Comparison of ENCODE assay signal across 1 cellular context in the genomic region with DNA sequence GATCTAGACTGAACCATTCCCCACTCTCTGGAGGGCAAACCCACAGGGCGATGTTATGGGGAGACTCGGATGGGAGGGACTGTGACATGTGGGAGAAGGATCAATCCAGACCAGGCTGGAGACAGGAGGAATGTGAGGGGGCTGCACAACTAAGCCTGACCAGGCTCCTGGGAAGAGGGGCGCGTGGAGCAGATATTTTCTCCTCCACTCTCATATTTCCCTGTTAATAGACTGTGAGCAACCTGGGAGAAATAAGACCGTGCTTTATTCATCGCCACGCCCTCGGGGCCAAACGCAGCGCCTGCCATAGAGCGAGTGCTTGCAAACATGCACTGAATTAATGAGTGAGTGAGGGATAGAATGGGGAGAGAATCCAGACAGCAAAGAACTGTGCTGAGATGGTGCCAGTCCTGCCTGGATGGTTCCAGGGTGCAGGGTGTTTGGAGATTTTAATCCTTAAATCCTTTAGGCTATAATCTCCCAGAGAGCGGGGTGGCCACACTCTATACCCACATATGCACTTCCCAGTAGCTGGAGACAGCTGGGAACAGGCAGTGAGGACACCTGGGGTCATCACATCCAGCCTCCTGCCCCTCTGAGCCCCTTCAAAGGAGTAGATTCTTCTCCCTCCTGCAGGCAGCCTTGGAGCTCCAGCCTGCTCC.
TF ChIP-seq lines count a peak whose summit lies in the region.

No MANE protein-coding gene starts in this region.

TF ChIP-seq in GM23338, 12 proteins besides CTCF, POLR2A, EP300 and RAD21 (continued from another document):
- TF ChIP-seq, protein P1, sequence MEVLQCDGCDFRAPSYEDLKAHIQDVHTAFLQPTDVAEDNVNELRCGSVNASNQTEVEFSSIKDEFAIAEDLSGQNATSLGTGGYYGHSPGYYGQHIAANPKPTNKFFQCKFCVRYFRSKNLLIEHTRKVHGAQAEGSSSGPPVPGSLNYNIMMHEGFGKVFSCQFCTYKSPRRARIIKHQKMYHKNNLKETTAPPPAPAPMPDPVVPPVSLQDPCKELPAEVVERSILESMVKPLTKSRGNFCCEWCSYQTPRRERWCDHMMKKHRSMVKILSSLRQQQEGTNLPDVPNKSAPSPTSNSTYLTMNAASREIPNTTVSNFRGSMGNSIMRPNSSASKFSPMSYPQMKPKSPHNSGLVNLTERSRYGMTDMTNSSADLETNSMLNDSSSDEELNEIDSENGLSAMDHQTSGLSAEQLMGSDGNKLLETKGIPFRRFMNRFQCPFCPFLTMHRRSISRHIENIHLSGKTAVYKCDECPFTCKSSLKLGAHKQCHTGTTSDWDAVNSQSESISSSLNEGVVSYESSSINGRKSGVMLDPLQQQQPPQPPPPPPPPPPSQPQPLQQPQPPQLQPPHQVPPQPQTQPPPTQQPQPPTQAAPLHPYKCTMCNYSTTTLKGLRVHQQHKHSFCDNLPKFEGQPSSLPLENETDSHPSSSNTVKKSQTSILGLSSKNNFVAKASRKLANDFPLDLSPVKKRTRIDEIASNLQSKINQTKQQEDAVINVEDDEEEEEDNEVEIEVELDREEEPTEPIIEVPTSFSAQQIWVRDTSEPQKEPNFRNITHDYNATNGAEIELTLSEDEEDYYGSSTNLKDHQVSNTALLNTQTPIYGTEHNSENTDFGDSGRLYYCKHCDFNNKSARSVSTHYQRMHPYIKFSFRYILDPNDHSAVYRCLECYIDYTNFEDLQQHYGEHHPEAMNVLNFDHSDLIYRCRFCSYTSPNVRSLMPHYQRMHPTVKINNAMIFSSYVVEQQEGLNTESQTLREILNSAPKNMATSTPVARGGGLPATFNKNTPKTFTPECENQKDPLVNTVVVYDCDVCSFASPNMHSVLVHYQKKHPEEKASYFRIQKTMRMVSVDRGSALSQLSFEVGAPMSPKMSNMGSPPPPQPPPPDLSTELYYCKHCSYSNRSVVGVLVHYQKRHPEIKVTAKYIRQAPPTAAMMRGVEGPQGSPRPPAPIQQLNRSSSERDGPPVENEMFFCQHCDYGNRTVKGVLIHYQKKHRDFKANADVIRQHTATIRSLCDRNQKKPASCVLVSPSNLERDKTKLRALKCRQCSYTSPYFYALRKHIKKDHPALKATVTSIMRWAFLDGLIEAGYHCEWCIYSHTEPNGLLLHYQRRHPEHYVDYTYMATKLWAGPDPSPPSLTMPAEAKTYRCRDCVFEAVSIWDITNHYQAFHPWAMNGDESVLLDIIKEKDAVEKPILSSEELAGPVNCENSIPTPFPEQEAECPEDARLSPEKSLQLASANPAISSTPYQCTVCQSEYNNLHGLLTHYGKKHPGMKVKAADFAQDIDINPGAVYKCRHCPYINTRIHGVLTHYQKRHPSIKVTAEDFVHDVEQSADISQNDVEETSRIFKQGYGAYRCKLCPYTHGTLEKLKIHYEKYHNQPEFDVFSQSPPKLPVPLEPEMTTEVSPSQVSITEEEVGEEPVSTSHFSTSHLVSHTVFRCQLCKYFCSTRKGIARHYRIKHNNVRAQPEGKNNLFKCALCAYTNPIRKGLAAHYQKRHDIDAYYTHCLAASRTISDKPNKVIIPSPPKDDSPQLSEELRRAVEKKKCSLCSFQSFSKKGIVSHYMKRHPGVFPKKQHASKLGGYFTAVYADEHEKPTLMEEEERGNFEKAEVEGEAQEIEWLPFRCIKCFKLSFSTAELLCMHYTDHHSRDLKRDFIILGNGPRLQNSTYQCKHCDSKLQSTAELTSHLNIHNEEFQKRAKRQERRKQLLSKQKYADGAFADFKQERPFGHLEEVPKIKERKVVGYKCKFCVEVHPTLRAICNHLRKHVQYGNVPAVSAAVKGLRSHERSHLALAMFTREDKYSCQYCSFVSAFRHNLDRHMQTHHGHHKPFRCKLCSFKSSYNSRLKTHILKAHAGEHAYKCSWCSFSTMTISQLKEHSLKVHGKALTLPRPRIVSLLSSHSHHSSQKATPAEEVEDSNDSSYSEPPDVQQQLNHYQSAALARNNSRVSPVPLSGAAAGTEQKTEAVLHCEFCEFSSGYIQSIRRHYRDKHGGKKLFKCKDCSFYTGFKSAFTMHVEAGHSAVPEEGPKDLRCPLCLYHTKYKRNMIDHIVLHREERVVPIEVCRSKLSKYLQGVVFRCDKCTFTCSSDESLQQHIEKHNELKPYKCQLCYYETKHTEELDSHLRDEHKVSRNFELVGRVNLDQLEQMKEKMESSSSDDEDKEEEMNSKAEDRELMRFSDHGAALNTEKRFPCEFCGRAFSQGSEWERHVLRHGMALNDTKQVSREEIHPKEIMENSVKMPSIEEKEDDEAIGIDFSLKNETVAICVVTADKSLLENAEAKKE (CRISPR knock-in tag; IDR thresholded peaks at IDR 0.05): no peak
- TF ChIP-seq ZNF114 (CRISPR knock-in tag; IDR thresholded peaks at IDR 0.05) (no peak), STAT1 (IDR thresholded peaks at IDR 0.05; ENCODE audit: unreplicated experiment) (no peak), NANOG (IDR thresholded peaks at IDR 0.05; ENCODE audit: borderline replicate concordance) (no peak)
- TF ChIP-seq, protein P2, sequence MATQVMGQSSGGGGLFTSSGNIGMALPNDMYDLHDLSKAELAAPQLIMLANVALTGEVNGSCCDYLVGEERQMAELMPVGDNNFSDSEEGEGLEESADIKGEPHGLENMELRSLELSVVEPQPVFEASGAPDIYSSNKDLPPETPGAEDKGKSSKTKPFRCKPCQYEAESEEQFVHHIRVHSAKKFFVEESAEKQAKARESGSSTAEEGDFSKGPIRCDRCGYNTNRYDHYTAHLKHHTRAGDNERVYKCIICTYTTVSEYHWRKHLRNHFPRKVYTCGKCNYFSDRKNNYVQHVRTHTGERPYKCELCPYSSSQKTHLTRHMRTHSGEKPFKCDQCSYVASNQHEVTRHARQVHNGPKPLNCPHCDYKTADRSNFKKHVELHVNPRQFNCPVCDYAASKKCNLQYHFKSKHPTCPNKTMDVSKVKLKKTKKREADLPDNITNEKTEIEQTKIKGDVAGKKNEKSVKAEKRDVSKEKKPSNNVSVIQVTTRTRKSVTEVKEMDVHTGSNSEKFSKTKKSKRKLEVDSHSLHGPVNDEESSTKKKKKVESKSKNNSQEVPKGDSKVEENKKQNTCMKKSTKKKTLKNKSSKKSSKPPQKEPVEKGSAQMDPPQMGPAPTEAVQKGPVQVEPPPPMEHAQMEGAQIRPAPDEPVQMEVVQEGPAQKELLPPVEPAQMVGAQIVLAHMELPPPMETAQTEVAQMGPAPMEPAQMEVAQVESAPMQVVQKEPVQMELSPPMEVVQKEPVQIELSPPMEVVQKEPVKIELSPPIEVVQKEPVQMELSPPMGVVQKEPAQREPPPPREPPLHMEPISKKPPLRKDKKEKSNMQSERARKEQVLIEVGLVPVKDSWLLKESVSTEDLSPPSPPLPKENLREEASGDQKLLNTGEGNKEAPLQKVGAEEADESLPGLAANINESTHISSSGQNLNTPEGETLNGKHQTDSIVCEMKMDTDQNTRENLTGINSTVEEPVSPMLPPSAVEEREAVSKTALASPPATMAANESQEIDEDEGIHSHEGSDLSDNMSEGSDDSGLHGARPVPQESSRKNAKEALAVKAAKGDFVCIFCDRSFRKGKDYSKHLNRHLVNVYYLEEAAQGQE (IDR thresholded peaks at IDR 0.05; ENCODE audit: unreplicated experiment): no peak
- TF ChIP-seq, protein P3, sequence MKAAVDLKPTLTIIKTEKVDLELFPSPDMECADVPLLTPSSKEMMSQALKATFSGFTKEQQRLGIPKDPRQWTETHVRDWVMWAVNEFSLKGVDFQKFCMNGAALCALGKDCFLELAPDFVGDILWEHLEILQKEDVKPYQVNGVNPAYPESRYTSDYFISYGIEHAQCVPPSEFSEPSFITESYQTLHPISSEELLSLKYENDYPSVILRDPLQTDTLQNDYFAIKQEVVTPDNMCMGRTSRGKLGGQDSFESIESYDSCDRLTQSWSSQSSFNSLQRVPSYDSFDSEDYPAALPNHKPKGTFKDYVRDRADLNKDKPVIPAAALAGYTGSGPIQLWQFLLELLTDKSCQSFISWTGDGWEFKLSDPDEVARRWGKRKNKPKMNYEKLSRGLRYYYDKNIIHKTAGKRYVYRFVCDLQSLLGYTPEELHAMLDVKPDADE (IDR thresholded peaks at IDR 0.05): no peak
